Comparison of ENCODE assay signal across 25 cellular contexts in the genomic region with DNA sequence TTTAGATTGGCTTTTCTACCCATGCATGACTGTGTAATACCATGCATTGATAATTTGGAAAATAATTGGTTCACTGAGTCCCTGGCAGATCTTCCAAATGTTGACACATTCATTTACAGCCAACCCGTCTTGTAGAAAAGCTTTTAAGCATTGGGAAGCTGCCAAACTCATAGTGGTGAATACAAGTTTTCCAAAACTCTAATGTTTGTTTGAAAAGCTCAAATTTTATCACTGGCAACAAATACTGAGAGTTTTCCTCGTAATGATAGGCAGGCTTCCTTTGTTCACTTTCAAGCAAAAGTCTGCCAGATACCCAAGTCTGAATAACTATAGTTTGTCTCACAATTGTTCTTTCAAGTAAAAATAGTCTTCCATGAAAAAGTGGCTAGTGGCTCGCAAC.
A peak's percentile ranks its signal among the peaks of the same experiment; 100 is the strongest.
DNase-seq lines count a peak whose midpoint lies in the region; ATAC-seq and TF ChIP-seq lines count a peak whose summit lies in the region.
"Had no signal": no experiment of that assay in that cellular context is flagged by ENCODE, and none has a peak within 500 bp of the region (broad histone marks: within the 10 kb centered on the region; RNA-seq: fewer than 3 reads in every experiment).

No MANE protein-coding gene starts in this region.

- no peaks in the 10 kb centered on the region for H3K79me1 ChIP-seq in IMR-90 (ENCODE audit: low read depth in 1 of 2, low read length in 2 of 2)

- H2BK20ac ChIP-seq in IMR-90 (ENCODE audit: low read depth, low read length), result no peak overlapping the region

- no peak overlapping the region for H3K27ac ChIP-seq in IMR-90 (ENCODE audit: insufficient read depth, low read length)
- H3K27ac ChIP-seq in RWPE1, result no peak overlapping the region
- H3K27ac ChIP-seq: foreskin keratinocyte, heart right ventricle, SJCRH30, skin epidermis had no signal

- H4K91ac ChIP-seq in IMR-90 (ENCODE audit: insufficient read depth, low read depth, low read length), result no peak overlapping the region

- H2AFZ ChIP-seq in IMR-90 (replicated peaks; ENCODE audit: low read length, poor library complexity), result no peak overlapping the region

- in situ Hi-C loops in IMR-90 (cut with MboI; ENCODE audit: low sequenced_read_pairs), result no loop called here

- CTCF ChIA-PET in IMR-90 (lab: Yijun Ruan, JAX) (no interaction called here), RWPE1 (lab: Yijun Ruan, JAX) (no interaction called here)

- WGBS in IMR-90 (ENCODE audit: extremely low coverage in 2 of 2, insufficient read length in 1 of 2), 2 experiments, result no CpG with 5 or more reads among the region's 3 CpGs

- no peaks in the 10 kb centered on the region for H3K9me3 ChIP-seq in IMR-90 (ENCODE audit: control insufficient read depth, insufficient read depth, low read length)
- H3K9me3 ChIP-seq: SJCRH30 had no signal

- H2AK5ac ChIP-seq in IMR-90 (ENCODE audit: low read depth, low read length), result no peak overlapping the region

- no peak overlapping the region for H3K4me3 ChIP-seq in IMR-90 (ENCODE audit: insufficient read depth, low read depth, low read length)
- H3K4me3 ChIP-seq: heart right ventricle, SJCRH30, skin epidermis had no signal

- DNase-seq in NCI-H2081 (lab: John Stamatoyannopoulos, UW) (peak; percentile 1 to 46), NCI-H2081 treated with DMSO at 0.1 percent for 48 hours (lab: John Stamatoyannopoulos, UW) (no peak), IMR-90 (peak; percentile 24), NCI-H748 treated with DMSO at 0.1 percent for 48 hours (lab: John Stamatoyannopoulos, UW) (peak; percentile 6), inferior parietal cortex (ENCODE audit: extremely low spot score) (peak; percentile 14), RWPE1 (ENCODE audit: low spot score) (no peak)
- DNase-seq: 8988T; activated CD4-positive, alpha-beta T cell treated with anti-CD3 and anti-CD28 coated beads for 4 hours; activated CD8-positive, alpha-beta memory T cell treated with anti-CD3 and anti-CD28 coated beads for 24 hours; activated gamma-delta T cell treated with Interleukin-2 at 50 U/mL for 16 hours; activated naive CD8-positive, alpha-beta T cell treated with anti-CD3 and anti-CD28 coated beads, Interleukin-2, amount 50 U/mL, for 24 hours; activated T-cell treated with anti-CD3 and anti-CD28 coated beads, Interleukin-2, amount 50 U/mL, for 24 hours; DND-41; foreskin keratinocyte; HCEC 1CT; heart right ventricle; mesenchymal stem cell; nucleus accumbens; SJCRH30; stimulated activated CD4-positive, alpha-beta T cell treated with anti-CD3 and anti-CD28 coated beads, Interleukin-1b, Interleukin-23, amount 100 ng/mL, for 48 hours; T-helper 2 cell had no signal

- no peak overlapping the region for H3K4ac ChIP-seq in IMR-90 (ENCODE audit: low read depth, low read length)

- dilution Hi-C loops in IMR-90 (cut with HindIII; ENCODE audit: low sequenced_read_pairs, unreplicated experiment), result no loop called here

- no peak overlapping the region for H3K4me2 ChIP-seq in IMR-90 (ENCODE audit: low read depth, low read length)

- H2BK5ac ChIP-seq in IMR-90 (ENCODE audit: low read depth, low read length, poor library complexity, severe bottlenecking), result no peak overlapping the region

- H3K4me1 ChIP-seq in IMR-90 (ENCODE audit: control insufficient read depth, insufficient read depth, low read length), result no peaks in the 10 kb centered on the region
- H3K4me1 ChIP-seq: foreskin keratinocyte, heart right ventricle, SJCRH30 had no signal

- H3K14ac ChIP-seq in IMR-90 (replicated peaks; ENCODE audit: low read depth, low read length), result no peak overlapping the region

- H3K9me1 ChIP-seq in IMR-90 (ENCODE audit: insufficient read depth, low read length), result no peaks in the 10 kb centered on the region; the same call in 1 of the 2 replicates

- H3K27me3 ChIP-seq in IMR-90 (ENCODE audit: control insufficient read depth, insufficient read depth, low read length), result no peaks in the 10 kb centered on the region
- H3K27me3 ChIP-seq: foreskin keratinocyte, heart right ventricle, SJCRH30 had no signal

- ATAC-seq in IMR-90 (ENCODE audit: low read depth) (no peak), HG03439 (IDR thresholded peaks at IDR 0.05; ENCODE audit: unreplicated experiment) (no peak), GM18873 (IDR thresholded peaks at IDR 0.05; ENCODE audit: low FRiP score, unreplicated experiment) (no peak)
- ATAC-seq: activated naive CD8-positive, alpha-beta T cell treated with anti-CD3 and anti-CD28 coated beads, Interleukin-2, amount 50 U/mL, for 24 hours; foreskin keratinocyte; heart right ventricle; left lobe of liver had no signal

- no peak overlapping the region for H3K56ac ChIP-seq in IMR-90 (ENCODE audit: extremely low read depth, insufficient read depth, low read length)

- no peak for TF ChIP-seq POLR2A in IMR-90 (IDR thresholded peaks at IDR 0.05; ENCODE audit: low read depth, low read length)

- intact Hi-C loops in IMR-90 (cut with micrococcal nuclease), result no loop called here

- H3K36me3 ChIP-seq in IMR-90 (ENCODE audit: control insufficient read depth, insufficient read depth, low read length), result no peaks in the 10 kb centered on the region
- H3K36me3 ChIP-seq: SJCRH30 had no signal

- POLR2A ChIA-PET in IMR-90 (lab: Charles Lee; ENCODE audit: unreplicated experiment), result no interaction called here
- POLR2A ChIA-PET in RWPE1 (lab: Yijun Ruan, JAX; ENCODE audit: low non-redundant PET), result no interaction called here

- no peak overlapping the region for H3K18ac ChIP-seq in IMR-90 (ENCODE audit: low read depth, low read length)

- H4K8ac ChIP-seq in IMR-90 (ENCODE audit: low read depth in 2 of 2, low read length in 2 of 2), result no peak overlapping the region

- H4K5ac ChIP-seq in IMR-90 (ENCODE audit: low read depth, low read length), result no peak overlapping the region

- H3K23ac ChIP-seq in IMR-90 (ENCODE audit: low read depth, low read length), result no peak overlapping the region

- no peak for TF ChIP-seq RAD21 in IMR-90 (IDR thresholded peaks at IDR 0.05; ENCODE audit: low read length)

- no peak overlapping the region for H2AK9ac ChIP-seq in IMR-90 (replicated peaks; ENCODE audit: low read depth, low read length, poor library complexity)

- TF ChIP-seq CTCF in IMR-90 (conservative IDR thresholded peaks at IDR 0.05; ENCODE audit: low read depth, low read length) (no peak), RWPE1 (conservative IDR thresholded peaks at IDR 0.05; ENCODE audit: low read depth) (no peak)

- no peak overlapping the region for H2BK120ac ChIP-seq in IMR-90 (ENCODE audit: low read depth, low read length)

- no peak overlapping the region for H2BK15ac ChIP-seq in IMR-90 (ENCODE audit: low read depth, low read length)

- H4K20me1 ChIP-seq in IMR-90 (ENCODE audit: insufficient read depth, low read length), result no peaks in the 10 kb centered on the region

- H3K9ac ChIP-seq in IMR-90 (ENCODE audit: low read depth, low read length), result no peak overlapping the region

- no TSS peak for BruUV-seq in IMR-90 (replicated peaks; lab: Mats Ljungman, UMichigan)

TF ChIP-seq in IMR-90, 13 proteins besides CTCF, POLR2A, EP300 and RAD21:
- TF ChIP-seq CEBPB (IDR thresholded peaks at IDR 0.05; ENCODE audit: low read depth, low read length) (no peak), SMC3 (IDR thresholded peaks at IDR 0.05; ENCODE audit: low read depth, low read length) (no peak), NFE2L2 (IDR thresholded peaks at IDR 0.05; ENCODE audit: low read depth, low read length) (no peak), RCOR1 (IDR thresholded peaks at IDR 0.05; ENCODE audit: insufficient replicate concordance, low read length) (no peak), FOS (IDR thresholded peaks at IDR 0.05; ENCODE audit: low read depth, low read length) (no peak), MAFK (IDR thresholded peaks at IDR 0.05; ENCODE audit: low read depth, low read length) (no peak), CHD1 (IDR thresholded peaks at IDR 0.05; ENCODE audit: low read depth, low read length) (no peak), RFX5 (IDR thresholded peaks at IDR 0.05; ENCODE audit: low read depth, low read length) (no peak), MXI1 (IDR thresholded peaks at IDR 0.05; ENCODE audit: borderline replicate concordance, low read depth, low read length) (no peak), BHLHE40 (IDR thresholded peaks at IDR 0.05; ENCODE audit: low read depth, low read length) (no peak), MAZ (IDR thresholded peaks at IDR 0.05; ENCODE audit: borderline replicate concordance, low read depth, low read length) (no peak)
- TF ChIP-seq, protein P1, sequence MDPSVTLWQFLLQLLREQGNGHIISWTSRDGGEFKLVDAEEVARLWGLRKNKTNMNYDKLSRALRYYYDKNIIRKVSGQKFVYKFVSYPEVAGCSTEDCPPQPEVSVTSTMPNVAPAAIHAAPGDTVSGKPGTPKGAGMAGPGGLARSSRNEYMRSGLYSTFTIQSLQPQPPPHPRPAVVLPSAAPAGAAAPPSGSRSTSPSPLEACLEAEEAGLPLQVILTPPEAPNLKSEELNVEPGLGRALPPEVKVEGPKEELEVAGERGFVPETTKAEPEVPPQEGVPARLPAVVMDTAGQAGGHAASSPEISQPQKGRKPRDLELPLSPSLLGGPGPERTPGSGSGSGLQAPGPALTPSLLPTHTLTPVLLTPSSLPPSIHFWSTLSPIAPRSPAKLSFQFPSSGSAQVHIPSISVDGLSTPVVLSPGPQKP (IDR thresholded peaks at IDR 0.05; ENCODE audit: borderline replicate concordance, low read depth, low read length), result no peak
- TF ChIP-seq, protein P2, sequence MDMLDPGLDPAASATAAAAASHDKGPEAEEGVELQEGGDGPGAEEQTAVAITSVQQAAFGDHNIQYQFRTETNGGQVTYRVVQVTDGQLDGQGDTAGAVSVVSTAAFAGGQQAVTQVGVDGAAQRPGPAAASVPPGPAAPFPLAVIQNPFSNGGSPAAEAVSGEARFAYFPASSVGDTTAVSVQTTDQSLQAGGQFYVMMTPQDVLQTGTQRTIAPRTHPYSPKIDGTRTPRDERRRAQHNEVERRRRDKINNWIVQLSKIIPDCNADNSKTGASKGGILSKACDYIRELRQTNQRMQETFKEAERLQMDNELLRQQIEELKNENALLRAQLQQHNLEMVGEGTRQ (IDR thresholded peaks at IDR 0.05; ENCODE audit: low read depth, low read length), result no peak
TF ChIP-seq in IMR-90: peak in this region for 0.

Comparison
In these comparisons a context has a peak if more than half of its experiments do, and no peak if none do; other contexts are left out.
1. DNase-seq: peak in NCI-H2081 (2 of 2), IMR-90 (single experiment), NCI-H748 treated with DMSO at 0.1 percent for 48 hours (single experiment) and inferior parietal cortex (single experiment); none in NCI-H2081 treated with DMSO at 0.1 percent for 48 hours (single experiment) and RWPE1 (single experiment).